ENCODE assay signal across 13 cellular contexts in genomic region chr4:6875431-6875831, GRCh38. TPM values are rescaled to one million over a fixed set of nuclear protein-coding genes. Genes with fewer than 3 reads are reported as not detected.
DNase-seq lines count a peak whose midpoint lies in the region; ATAC-seq and TF ChIP-seq lines count a peak whose summit lies in the region.
"Had no signal": no experiment of that assay in that cellular context is flagged by ENCODE, and none has a peak within 500 bp of the region (broad histone marks: within the 10 kb centered on the region; RNA-seq: fewer than 3 reads in every experiment).

No MANE protein-coding gene starts in this region.

- POLR2A ChIA-PET in HEK293T (lab: Yijun Ruan, JAX) = no interaction called here

- H3K9ac ChIP-seq in Karpas-422 (ENCODE audit: low read length) = peak overlapping the region; percentile 39; the same call in 1 of the 2 replicates

- CTCF ChIA-PET in HEK293T (lab: Yijun Ruan, JAX) = interaction anchor here (3.0 to 3.4 kb wide), 2 partner anchors 155 to 158 kb away, joined by 36 to 40 read pairs; no protein-coding TSS in a partner anchor

- H3K79me2 ChIP-seq in Karpas-422 (ENCODE audit: low read length) = 0 out of 2 replicates have a peak, but pooled peaks cover 6% of the 10 kb centered on the region

- no peak overlapping the region for H3K4me3 ChIP-seq in Karpas-422 (ENCODE audit: low read length)

- H3K4me1 ChIP-seq in Karpas-422 (ENCODE audit: low read length) = peaks cover 49% of the 10 kb centered on the region

- no peaks in the 10 kb centered on the region for H3K27me3 ChIP-seq in Karpas-422 (ENCODE audit: low read length)

- H3K4me3 Mint-ChIP-seq in T-helper 17 cell = no peak overlapping the region
- H3K4me3 Mint-ChIP-seq: activated CD8-positive, alpha-beta T cell treated with anti-CD3 and anti-CD28 coated beads for 36 hours had no signal

- no peaks in the 10 kb centered on the region for H3K9me2 ChIP-seq in Karpas-422 (replicated peaks; ENCODE audit: insufficient read depth, low read length)

- ATAC-seq in T-helper 17 cell = peak; percentile 43
- ATAC-seq in left cardiac atrium = peak; percentile 52 to 72
- ATAC-seq in sciatic nerve = peak; percentile 48
- no peak for ATAC-seq in HG03159 (IDR thresholded peaks at IDR 0.05; ENCODE audit: unreplicated experiment)
- ATAC-seq: activated CD8-positive, alpha-beta T cell treated with anti-CD3 and anti-CD28 coated beads for 36 hours; activated naive CD4-positive, alpha-beta T cell treated with anti-CD3 and anti-CD28 coated beads, Interleukin-2, amount 50 U/mL, for 72 hours had no signal

- peak overlapping the region; percentile 30 for H3K4me2 ChIP-seq in Karpas-422 (ENCODE audit: low read depth, low read length, poor library complexity, severe bottlenecking)

- H2AFZ ChIP-seq in Karpas-422 (ENCODE audit: low read length) = no peak overlapping the region

- no peaks in the 10 kb centered on the region for H3K27me3 Mint-ChIP-seq in T-helper 17 cell
- H3K27me3 Mint-ChIP-seq: activated CD8-positive, alpha-beta T cell treated with anti-CD3 and anti-CD28 coated beads for 36 hours had no signal

- peak overlapping the region; percentile 54 for H3K27ac ChIP-seq in Karpas-422 (ENCODE audit: low read length)

- H3K27ac Mint-ChIP-seq in T-helper 17 cell = no peak overlapping the region
- H3K27ac Mint-ChIP-seq: activated CD8-positive, alpha-beta T cell treated with anti-CD3 and anti-CD28 coated beads for 36 hours had no signal

- DNase-seq in Karpas-422 = peak; percentile 90
- no peak for DNase-seq in T-helper 17 cell
- DNase-seq in left cardiac atrium = peak; percentile 32
- DNase-seq in sciatic nerve (ENCODE audit: low spot score) = no peak
- no peak for DNase-seq in NCI-H526 (lab: John Stamatoyannopoulos, UW)
- no peak for DNase-seq in HEK293T (ENCODE audit: extremely low spot score)
- no peak for DNase-seq in amniotic stem cell (lab: John Stamatoyannopoulos, UW)
- DNase-seq: activated CD8-positive, alpha-beta T cell treated with anti-CD3 and anti-CD28 coated beads for 36 hours; cortex of kidney; stimulated activated CD4-positive, alpha-beta T cell treated with anti-CD3 and anti-CD28 coated beads, Interleukin-4, amount 100 ng/mL, for 4 hours; SW 1271 had no signal

- no peaks in the 10 kb centered on the region for H4K20me1 ChIP-seq in Karpas-422 (ENCODE audit: insufficient read depth, low read depth, low read length)

- H3K4me1 Mint-ChIP-seq in T-helper 17 cell = peaks cover 4% of the 10 kb centered on the region

- peaks cover 12% of the 10 kb centered on the region for H3K36me3 Mint-ChIP-seq in T-helper 17 cell (ENCODE audit: low read depth)

- intact Hi-C loops in left cardiac atrium (cut with DNase I) (loop anchor here in 1 of 2 donors (5.0 to 10.0 kb wide), 2 partner anchors 91 to 153 kb away; partner anchors contain the start of gene KIAA0232), sciatic nerve (cut with DNase I) (no loop called here)

- H3K9me3 ChIP-seq in Karpas-422 (ENCODE audit: low read length) = no peaks in the 10 kb centered on the region
- no peaks in the 10 kb centered on the region for H3K9me3 ChIP-seq in T-helper 17 cell (ENCODE audit: control insufficient read depth, low read length, poor library complexity, severe bottlenecking)

- peaks cover 5% of the 10 kb centered on the region; the same call in 1 of the 2 replicates for H3K36me3 ChIP-seq in Karpas-422 (ENCODE audit: insufficient read depth, low read length)

TF ChIP-seq in HEK293T, 16 proteins besides CTCF, POLR2A, EP300 and RAD21:
- TF ChIP-seq TARDBP (IDR thresholded peaks at IDR 0.05) (no peak), ARNT (IDR thresholded peaks at IDR 0.05) (no peak), HDGF (IDR thresholded peaks at IDR 0.05; ENCODE audit: borderline replicate concordance) (no peak), LEF1 (IDR thresholded peaks at IDR 0.05; ENCODE audit: borderline replicate concordance) (no peak), FOXA1 (IDR thresholded peaks at IDR 0.05) (no peak), L3MBTL2 (conservative IDR thresholded peaks at IDR 0.05) (no peak)
TF ChIP-seq in HEK293T: peak in this region for 0.

RNA-seq across cellular contexts. Expression of gene TBC1D14, which starts 34.2 kb away (rescaled TPM):
- total RNA-seq in Karpas-422 (2014; rRNA removed; shearing (Covaris generic); ENCODE audit: low replicate concordance) = 31.7 and 35.2 TPM in 2 replicates
- 10 to 100 TPM; 49.1 to 55.2 TPM for total RNA-seq in T-helper 17 cell
- 10 to 100 TPM; 34.7 to 35.9 TPM for total RNA-seq in left cardiac atrium
- total RNA-seq in sciatic nerve = 68.2 TPM

Comparison
In these comparisons a context has a peak if more than half of its experiments do, and no peak if none do; other contexts are left out.
1. DNase-seq: peak in Karpas-422 (single experiment) and left cardiac atrium (single experiment); none in T-helper 17 cell (0 of 3), sciatic nerve (single experiment), NCI-H526 (0 of 2), HEK293T (single experiment) and amniotic stem cell (single experiment).